In genomic region chr5:15097552-15097951, GRCh38 we compare ENCODE assay signal across 8 cellular contexts.
"Had no signal": no experiment of that assay in that cellular context is flagged by ENCODE, and none has a peak within 500 bp of the region (broad histone marks: within the 10 kb centered on the region; RNA-seq: fewer than 3 reads in every experiment).

No MANE protein-coding gene starts in this region.

- FAIRE-seq: K562 had no signal

- H3K9me3 ChIP-seq: HAP-1 had no signal

- H3K36me3 ChIP-seq: HAP-1 had no signal

- H3K4me3 ChIP-seq: GM23248, HAP-1, K562 had no signal

- H3K4me1 ChIP-seq: HAP-1 had no signal

- H3K27ac ChIP-seq: GM23248 had no signal

- DNase-seq: GM23248, GOT3, H7, IMR-90, KG1 had no signal

- ATAC-seq: HCT116, K562 had no signal
